Comparison of ENCODE assay signal across 8 cellular contexts in genomic region chr16:88941051-88941932, GRCh38.
DNase-seq lines count a peak whose midpoint lies in the region; ATAC-seq and TF ChIP-seq lines count a peak whose summit lies in the region.

No MANE protein-coding gene starts in this region.

- peak; percentile 27 for ATAC-seq in HG03159 (IDR thresholded peaks at IDR 0.05; ENCODE audit: unreplicated experiment)

- TF ChIP-seq POLR2A in erythroblast (IDR thresholded peaks at IDR 0.05; ENCODE audit: low read length): no peak

- no peaks in the 10 kb centered on the region for H3K36me3 ChIP-seq in rectal smooth muscle tissue (ENCODE audit: control insufficient read depth, insufficient read depth, low read length)

- DNase-seq in NCI-H1092 treated with DMSO at 0.1 percent for 48 hours (lab: John Stamatoyannopoulos, UW) (peak; percentile 40), NCI-H1092 (lab: John Stamatoyannopoulos, UW) (no peak), erythroblast (lab: John Stamatoyannopoulos, UW) (peak; percentile 37 to 40), T1000 (lab: John Stamatoyannopoulos, UW) (no peak), activated gamma-delta T cell treated with Interleukin-2 at 50 U/mL for 16 hours (no peak)
- no peak for DNase-seq in activated CD4-positive, CD25-positive, alpha-beta regulatory T cell treated with anti-CD3 and anti-CD28 coated beads, Interleukin-2, amount 50 U/mL, for 72 hours

- H3K4me1 ChIP-seq in rectal smooth muscle tissue (ENCODE audit: control insufficient read depth, insufficient read depth, low read length): peaks cover 3% of the 10 kb centered on the region

- H3K27me3 ChIP-seq in rectal smooth muscle tissue (ENCODE audit: control insufficient read depth, insufficient read depth, low read length): peaks cover 23% of the 10 kb centered on the region

- peak overlapping the region; percentile 61 for H3K4me3 ChIP-seq in rectal smooth muscle tissue (ENCODE audit: low read length)

- no peak overlapping the region for H3K9ac ChIP-seq in rectal smooth muscle tissue (ENCODE audit: low read length)

- H3K27ac ChIP-seq in rectal smooth muscle tissue (ENCODE audit: low read depth, low read length): no peak overlapping the region

Comparison
In these comparisons a context has a peak if more than half of its experiments do, and no peak if none do; other contexts are left out.
1. DNase-seq: peak in NCI-H1092 treated with DMSO at 0.1 percent for 48 hours (single experiment) and erythroblast (2 of 2); none in NCI-H1092 (single experiment), T1000 (single experiment), activated CD4-positive, CD25-positive, alpha-beta regulatory T cell treated with anti-CD3 and anti-CD28 coated beads, Interleukin-2, amount 50 U/mL, for 72 hours (single experiment) and activated gamma-delta T cell treated with Interleukin-2 at 50 U/mL for 16 hours (single experiment).